Comparison of ENCODE assay signal across 14 cellular contexts in the genomic region with DNA sequence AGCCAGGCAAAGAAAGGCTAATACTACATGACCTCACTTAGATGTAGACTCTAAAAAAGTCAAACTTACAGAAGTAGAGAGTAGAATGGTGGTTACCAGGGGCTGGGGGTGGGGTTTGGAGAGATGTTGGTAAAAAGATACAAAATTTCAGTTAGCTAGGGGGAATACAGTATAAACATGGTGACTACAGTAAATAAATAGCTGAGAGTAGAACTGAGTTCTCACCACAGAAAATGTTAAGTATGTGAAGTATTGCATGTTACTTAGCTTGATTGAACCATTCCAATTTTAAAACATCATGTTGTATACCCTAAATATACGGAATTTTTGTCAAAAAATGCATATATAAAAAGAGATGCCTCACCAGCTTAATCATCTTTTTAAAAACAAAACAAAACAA.
DNase-seq lines count a peak whose midpoint lies in the region; ATAC-seq and TF ChIP-seq lines count a peak whose summit lies in the region.
"Had no signal": no experiment of that assay in that cellular context is flagged by ENCODE, and none has a peak within 500 bp of the region (broad histone marks: within the 10 kb centered on the region; RNA-seq: fewer than 3 reads in every experiment).

No MANE protein-coding gene starts in this region.

- DNase-seq in MCF 10A (ENCODE audit: unreplicated experiment) (no peak), mammary epithelial cell (no peak), hepatocyte (ENCODE audit: low spot score) (no peak), upper lobe of right lung (no peak), HK-2 (ENCODE audit: unreplicated experiment) (no peak)
- DNase-seq: endodermal cell; mesendoderm; NCI-H1092; stimulated activated CD4-positive, alpha-beta T cell treated with anti-CD3 and anti-CD28 coated beads, Interleukin-2, amount 100 ng/mL, for 24 hours; stimulated activated naive B cell treated with anti-CD40 and anti-IgM and Interleukin-4, amounts not matched to agents 10 μg/mL and 1 μg/mL and 100 μg/mL, for 72 hours had no signal

- dilution Hi-C loops in mammary epithelial cell (cut with HindIII; ENCODE audit: low sequenced_read_pairs): no loop called here

- H2AFZ ChIP-seq in mammary epithelial cell (ENCODE audit: low read depth, low read length) (no peak overlapping the region), hepatocyte (no peak overlapping the region)

- no peaks in the 10 kb centered on the region for H3K9me3 ChIP-seq in mammary epithelial cell (replicated peaks; ENCODE audit: insufficient read depth, low read length)
- H3K9me3 ChIP-seq in hepatocyte (ENCODE audit: low read depth): no peaks in the 10 kb centered on the region
- no peaks in the 10 kb centered on the region for H3K9me3 ChIP-seq in upper lobe of right lung

- no peaks in the 10 kb centered on the region for H3K27me3 Mint-ChIP-seq in MCF 10A (ENCODE audit: insufficient read depth, unreplicated experiment)
- H3K27me3 Mint-ChIP-seq in activated naive CD8-positive, alpha-beta T cell: no peaks in the 10 kb centered on the region

- CTCF ChIA-PET in MCF 10A (lab: Yijun Ruan, JAX) (interaction anchor here (0.7 to 4.9 kb wide), 7 partner anchors 10 to 221 kb away, joined by 3 to 30 read pairs (median 3); no protein-coding TSS in a partner anchor), mammary epithelial cell (lab: Charles Lee; ENCODE audit: low non-redundant PET) (no interaction called here)

- H3K9me2 ChIP-seq in hepatocyte (replicated peaks; ENCODE audit: insufficient read depth): no peaks in the 10 kb centered on the region

- H4K20me1 ChIP-seq in mammary epithelial cell (ENCODE audit: insufficient read depth, low read length) (no peaks in the 10 kb centered on the region), hepatocyte (ENCODE audit: insufficient read depth, poor library complexity, severe bottlenecking) (no peaks in the 10 kb centered on the region)

- POLR2A ChIA-PET in MCF 10A (lab: Yijun Ruan, JAX): interaction anchor here (1.3 to 9.7 kb wide), 8 partner anchors 11 to 155 kb away, joined by 3 to 74 read pairs (median 12); partner anchors contain the start of genes DOCK9 and UBAC2

- BruUV-seq in MCF 10A (replicated peaks; lab: Mats Ljungman, UMichigan) (no TSS peak), mammary epithelial cell (replicated peaks; lab: Mats Ljungman, UMichigan) (no TSS peak)

- H3K4me3 ChIP-seq in mammary epithelial cell (replicated peaks in 1 of 3; ENCODE audit: insufficient read depth in 1 of 3, low read depth in 2 of 3, low read length in 3 of 3) (no peak overlapping the region), hepatocyte (no peak overlapping the region), upper lobe of right lung (no peak overlapping the region)

- peak overlapping the region; percentile 90 for H3K27ac Mint-ChIP-seq in MCF 10A (ENCODE audit: low read depth, unreplicated experiment)
- peak overlapping the region; percentile 93 for H3K27ac Mint-ChIP-seq in activated naive CD8-positive, alpha-beta T cell
- H3K27ac Mint-ChIP-seq: B cell; endodermal cell; stimulated activated naive B cell treated with anti-CD40 and anti-IgM and Interleukin-4, amounts not matched to agents 10 μg/mL and 1 μg/mL and 100 μg/mL, for 72 hours had no signal

- H3K79me2 ChIP-seq in mammary epithelial cell (ENCODE audit: insufficient read depth, low read length) (peaks cover 72% of the 10 kb centered on the region), hepatocyte (peaks cover 13% of the 10 kb centered on the region)

- intact Hi-C loops in MCF 10A (cut with micrococcal nuclease): no loop called here
- intact Hi-C loops in mammary epithelial cell (cut with micrococcal nuclease): no loop called here
- intact Hi-C loops in upper lobe of right lung (cut with DNase I): no loop called here

- no peak overlapping the region for H3K4me2 ChIP-seq in mammary epithelial cell (ENCODE audit: insufficient read depth, low read depth, low read length)
- H3K4me2 ChIP-seq in hepatocyte: no peak overlapping the region

- peaks cover 45% of the 10 kb centered on the region for H3K4me1 Mint-ChIP-seq in MCF 10A (ENCODE audit: insufficient read depth, unreplicated experiment)
- peaks cover 98% of the 10 kb centered on the region for H3K4me1 Mint-ChIP-seq in activated naive CD8-positive, alpha-beta T cell (ENCODE audit: low read depth)

- 100% methylated on average over 1 of the region's 1 CpG for WGBS in mammary epithelial cell (ENCODE audit: low coverage, missing lambda C conversion rate)
- WGBS in hepatocyte (ENCODE audit: low lambda C conversion rate, missing lambda C conversion rate): 77% methylated on average over 1 of the region's 1 CpG

- H3K4me3 Mint-ChIP-seq in MCF 10A (ENCODE audit: unreplicated experiment): peak overlapping the region; percentile 13
- peak overlapping the region; percentile 57 for H3K4me3 Mint-ChIP-seq in activated naive CD8-positive, alpha-beta T cell
- H3K4me3 Mint-ChIP-seq: endodermal cell had no signal

- ATAC-seq in upper lobe of right lung (no peak), HG02938 (IDR thresholded peaks at IDR 0.05; ENCODE audit: unreplicated experiment) (no peak), GM19463 (IDR thresholded peaks at IDR 0.05; ENCODE audit: unreplicated experiment) (no peak)

- TF ChIP-seq CTCF in MCF 10A (IDR thresholded peaks at IDR 0.05; ENCODE audit: unreplicated experiment): no peak
- no peak for TF ChIP-seq CTCF in mammary epithelial cell (conservative IDR thresholded peaks at IDR 0.05 in 1 of 2, IDR thresholded peaks at IDR 0.05 in 1 of 2; ENCODE audit: extremely low read depth in 1 of 2, insufficient read depth in 1 of 2, low read depth in 1 of 2, low read length in 2 of 2)
- no peak for TF ChIP-seq CTCF in hepatocyte (IDR thresholded peaks at IDR 0.05; ENCODE audit: poor library complexity)
- no peak for TF ChIP-seq CTCF in upper lobe of right lung (IDR thresholded peaks at IDR 0.05)

- in situ Hi-C loops in mammary epithelial cell (cut with MboI; ENCODE audit: low sequenced_read_pairs in 2 of 2): no loop called here

- no peaks in the 10 kb centered on the region for H3K9me3 Mint-ChIP-seq in MCF 10A (ENCODE audit: unreplicated experiment)
- no peaks in the 10 kb centered on the region for H3K9me3 Mint-ChIP-seq in activated naive CD8-positive, alpha-beta T cell (ENCODE audit: low read depth)
- H3K9me3 Mint-ChIP-seq: endodermal cell; stimulated activated naive B cell treated with anti-CD40 and anti-IgM and Interleukin-4, amounts not matched to agents 10 μg/mL and 1 μg/mL and 100 μg/mL, for 72 hours had no signal

- no peaks in the 10 kb centered on the region for H3K27me3 ChIP-seq in mammary epithelial cell (ENCODE audit: insufficient read depth, low read length)
- no peaks in the 10 kb centered on the region for H3K27me3 ChIP-seq in hepatocyte
- no peaks in the 10 kb centered on the region for H3K27me3 ChIP-seq in upper lobe of right lung

- H3K4me1 ChIP-seq in mammary epithelial cell (ENCODE audit: insufficient read depth, low read length) (peaks cover 37% of the 10 kb centered on the region), hepatocyte (ENCODE audit: insufficient read depth) (peaks cover 14% of the 10 kb centered on the region), upper lobe of right lung (peaks cover 32% of the 10 kb centered on the region)

- H3K27ac ChIP-seq in mammary epithelial cell (ENCODE audit: insufficient read depth, low read depth, low read length) (no peak overlapping the region), hepatocyte (peak overlapping the region; percentile 85), upper lobe of right lung (peak overlapping the region; percentile 67)

- no peaks in the 10 kb centered on the region for H3K36me3 ChIP-seq in mammary epithelial cell (ENCODE audit: insufficient read depth, low read length)
- H3K36me3 ChIP-seq in hepatocyte (replicated peaks; ENCODE audit: insufficient read depth, low read depth): no peaks in the 10 kb centered on the region
- H3K36me3 ChIP-seq in upper lobe of right lung: no peaks in the 10 kb centered on the region

- H3K9ac ChIP-seq in mammary epithelial cell (ENCODE audit: insufficient read depth, low read length): no peak overlapping the region

- no peaks in the 10 kb centered on the region for H3K36me3 Mint-ChIP-seq in MCF 10A (ENCODE audit: insufficient read depth, unreplicated experiment)
- H3K36me3 Mint-ChIP-seq in activated naive CD8-positive, alpha-beta T cell: peaks cover 2% of the 10 kb centered on the region
